2 cellular contexts compared by ENCODE assay signal in the genomic region with DNA sequence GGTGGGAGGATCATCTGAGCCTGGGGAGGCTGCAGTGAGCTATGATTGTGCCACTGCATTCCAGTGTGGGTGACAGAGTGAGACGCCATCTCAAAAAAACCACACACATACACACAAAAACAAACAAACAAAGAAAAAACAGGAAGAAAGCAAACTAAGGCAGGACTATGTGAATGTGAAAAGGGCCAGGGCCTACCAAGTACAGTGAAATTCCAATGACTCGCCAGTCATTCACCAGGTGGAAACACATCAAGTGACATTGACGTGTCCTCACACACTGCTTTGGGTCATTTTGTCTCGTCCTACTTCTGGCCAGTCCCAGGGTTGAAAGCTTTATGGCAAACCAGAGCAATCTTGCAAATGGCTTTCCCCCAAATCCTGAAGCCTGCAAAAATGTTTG.
A peak's percentile ranks its signal among the peaks of the same experiment; 100 is the strongest.
TF ChIP-seq lines count a peak whose summit lies in the region.

No MANE protein-coding gene starts in this region.

TF ChIP-seq in HEK293T, 16 proteins besides CTCF, POLR2A, EP300 and RAD21 (continued from another document):
- TF ChIP-seq, protein P1, sequence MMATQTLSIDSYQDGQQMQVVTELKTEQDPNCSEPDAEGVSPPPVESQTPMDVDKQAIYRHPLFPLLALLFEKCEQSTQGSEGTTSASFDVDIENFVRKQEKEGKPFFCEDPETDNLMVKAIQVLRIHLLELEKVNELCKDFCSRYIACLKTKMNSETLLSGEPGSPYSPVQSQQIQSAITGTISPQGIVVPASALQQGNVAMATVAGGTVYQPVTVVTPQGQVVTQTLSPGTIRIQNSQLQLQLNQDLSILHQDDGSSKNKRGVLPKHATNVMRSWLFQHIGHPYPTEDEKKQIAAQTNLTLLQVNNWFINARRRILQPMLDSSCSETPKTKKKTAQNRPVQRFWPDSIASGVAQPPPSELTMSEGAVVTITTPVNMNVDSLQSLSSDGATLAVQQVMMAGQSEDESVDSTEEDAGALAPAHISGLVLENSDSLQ (IDR thresholded peaks at IDR 0.05) = peak; percentile 19; the same call in 1 of the 2 replicates

TF ChIP-seq in K562, 482 proteins besides CTCF, POLR2A, EP300 and RAD21:
- TF ChIP-seq, protein P1 (IDR thresholded peaks at IDR 0.05) = 0 out of 2 replicates have a peak, but pooled peaks have one; percentile 25
- TF ChIP-seq TFAM (CRISPR knock-in tag; conservative IDR thresholded peaks at IDR 0.05) (no peak), IFI16 (CRISPR knock-in tag; IDR thresholded peaks at IDR 0.05) (no peak), KAT2B (IDR thresholded peaks at IDR 0.05; ENCODE audit: low read depth, low read length) (no peak), SRSF3 (IDR thresholded peaks at IDR 0.05; ENCODE audit: insufficient read depth, low read length) (no peak), ZNF436 (CRISPR knock-in tag; IDR thresholded peaks at IDR 0.05) (no peak), ZNF143 (CRISPR knock-in tag; IDR thresholded peaks at IDR 0.05) (no peak)
